Comparison of ENCODE assay signal across 13 cellular contexts in the genomic region with DNA sequence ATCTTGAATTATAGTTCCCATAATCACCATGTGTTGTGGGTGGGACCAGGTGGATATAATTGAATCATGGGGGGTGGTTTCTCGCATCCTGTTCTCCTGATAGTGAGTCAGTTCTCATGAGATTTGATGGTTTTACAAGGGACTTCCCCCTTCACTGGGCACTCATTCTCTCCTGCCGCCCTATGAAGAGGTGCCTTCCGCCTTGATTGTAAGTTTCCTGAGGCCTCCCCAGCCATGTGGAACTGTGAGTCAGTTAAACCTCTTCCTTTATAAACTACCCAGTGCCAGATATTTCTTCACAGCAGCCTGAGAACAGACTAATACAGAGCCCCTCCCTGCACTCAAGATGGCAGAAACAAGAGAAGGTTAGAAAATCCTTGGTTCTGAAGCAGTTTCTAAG. TPM values are rescaled to one million over a fixed set of nuclear protein-coding genes. Genes with fewer than 3 reads are reported as not detected.
DNase-seq lines count a peak whose midpoint lies in the region; ATAC-seq and TF ChIP-seq lines count a peak whose summit lies in the region.
"Had no signal": no experiment of that assay in that cellular context is flagged by ENCODE, and none has a peak within 500 bp of the region (broad histone marks: within the 10 kb centered on the region; RNA-seq: fewer than 3 reads in every experiment).

No MANE protein-coding gene starts in this region.

- TSS peak; percentile 37 for BruUV-seq in mammary epithelial cell (replicated peaks; lab: Mats Ljungman, UMichigan)

- H3K36me3 ChIP-seq in mammary epithelial cell (ENCODE audit: insufficient read depth, low read length) (peaks cover 8% of the 10 kb centered on the region), breast epithelium (peaks cover 11% of the 10 kb centered on the region)
- H3K36me3 ChIP-seq: right lobe of liver had no signal

- no peak overlapping the region for H3K4me2 ChIP-seq in mammary epithelial cell (ENCODE audit: insufficient read depth, low read depth, low read length)

- WGBS in mammary epithelial cell (ENCODE audit: low coverage, missing lambda C conversion rate): 93% methylated on average over 3 of the region's 3 CpGs

- H3K9me3 Mint-ChIP-seq in stimulated activated naive B cell treated with anti-CD40 and anti-IgM and Interleukin-4, amounts not matched to agents 10 μg/mL and 1 μg/mL and 100 μg/mL, for 72 hours: peaks cover 14 to 16% of the 10 kb centered on the region in 2 donors

- no peak overlapping the region for H3K9ac ChIP-seq in mammary epithelial cell (ENCODE audit: insufficient read depth, low read length)

- in situ Hi-C loops in mammary epithelial cell (cut with MboI; ENCODE audit: low sequenced_read_pairs in 2 of 2): loop anchor here in 1 of 2 donors (5.0 to 25.0 kb wide), 3 partner anchors 92 to 1152 kb away; a partner anchor contains a TSS

- H3K4me3 Mint-ChIP-seq in stimulated activated naive B cell treated with anti-CD40 and anti-IgM and Interleukin-4, amounts not matched to agents 10 μg/mL and 1 μg/mL and 100 μg/mL, for 72 hours: peak overlapping the region in 1 of 2 donors; percentile 21

- H3K4me3 ChIP-seq in mammary epithelial cell (replicated peaks in 1 of 3; ENCODE audit: insufficient read depth in 1 of 3, low read depth in 2 of 3, low read length in 3 of 3) (no peak overlapping the region), breast epithelium (no peak overlapping the region)
- H3K4me3 ChIP-seq: dorsolateral prefrontal cortex, right lobe of liver, suprapubic skin had no signal

- H3K4me1 ChIP-seq in mammary epithelial cell (ENCODE audit: insufficient read depth, low read length): peaks cover 17% of the 10 kb centered on the region
- H3K4me1 ChIP-seq in breast epithelium: no peaks in the 10 kb centered on the region
- no peaks in the 10 kb centered on the region for H3K4me1 ChIP-seq in foreskin keratinocyte
- H3K4me1 ChIP-seq: right lobe of liver had no signal

- dilution Hi-C loops in mammary epithelial cell (cut with HindIII; ENCODE audit: low sequenced_read_pairs): loop anchor here (5.0 to 10.0 kb wide), 4 partner anchors 47 to 1480 kb away; a partner anchor contains a TSS

- no peaks in the 10 kb centered on the region for H3K79me2 ChIP-seq in mammary epithelial cell (ENCODE audit: insufficient read depth, low read length)

- DNase-seq in mammary epithelial cell: peak; percentile 63
- no peak for DNase-seq in breast epithelium (ENCODE audit: low spot score in 2 of 2)
- DNase-seq in RPMI7951 (ENCODE audit: low read depth): peak; percentile 45
- peak; percentile 10 to 40 for DNase-seq in foreskin keratinocyte
- DNase-seq in stimulated activated naive B cell treated with anti-CD40 and anti-IgM and Interleukin-4, amounts not matched to agents 10 μg/mL and 1 μg/mL and 100 μg/mL, for 72 hours: peak; percentile 49
- no peak for DNase-seq in NCI-H2196 treated with DMSO at 0.1 percent for 48 hours (lab: John Stamatoyannopoulos, UW; ENCODE audit: unreplicated experiment)
- DNase-seq: dorsolateral prefrontal cortex, IMR-90, NCI-H226, right lobe of liver had no signal

- H3K27me3 ChIP-seq in mammary epithelial cell (ENCODE audit: insufficient read depth, low read length) (no peaks in the 10 kb centered on the region), breast epithelium (no peaks in the 10 kb centered on the region), foreskin keratinocyte (peaks cover 2% of the 10 kb centered on the region)
- H3K27me3 ChIP-seq: dorsolateral prefrontal cortex, right lobe of liver, suprapubic skin had no signal

- H3K27ac ChIP-seq in mammary epithelial cell (ENCODE audit: insufficient read depth, low read depth, low read length) (no peak overlapping the region), breast epithelium (no peak overlapping the region), foreskin keratinocyte (no peak overlapping the region)
- H3K27ac ChIP-seq: dorsolateral prefrontal cortex, right lobe of liver, suprapubic skin had no signal

- ATAC-seq in foreskin keratinocyte (peak; percentile 6), GM18861 (IDR thresholded peaks at IDR 0.05; ENCODE audit: unreplicated experiment) (no peak), GM21447 (IDR thresholded peaks at IDR 0.05; ENCODE audit: unreplicated experiment) (no peak)
- peak; percentile 76 to 78 for ATAC-seq in stimulated activated naive B cell treated with anti-CD40 and anti-IgM and Interleukin-4, amounts not matched to agents 10 μg/mL and 1 μg/mL and 100 μg/mL, for 72 hours (replicated peaks)
- ATAC-seq: right lobe of liver had no signal

- no peaks in the 10 kb centered on the region for H3K27me3 Mint-ChIP-seq in stimulated activated naive B cell treated with anti-CD40 and anti-IgM and Interleukin-4, amounts not matched to agents 10 μg/mL and 1 μg/mL and 100 μg/mL, for 72 hours

- H3K9me3 ChIP-seq in mammary epithelial cell (replicated peaks; ENCODE audit: insufficient read depth, low read length) (no peaks in the 10 kb centered on the region), breast epithelium (no peaks in the 10 kb centered on the region)
- H3K9me3 ChIP-seq: right lobe of liver, suprapubic skin had no signal

- peaks cover 12 to 16% of the 10 kb centered on the region in 2 donors for H3K4me1 Mint-ChIP-seq in stimulated activated naive B cell treated with anti-CD40 and anti-IgM and Interleukin-4, amounts not matched to agents 10 μg/mL and 1 μg/mL and 100 μg/mL, for 72 hours

- H4K20me1 ChIP-seq in mammary epithelial cell (ENCODE audit: insufficient read depth, low read length): no peaks in the 10 kb centered on the region

- peaks cover 30 to 32% of the 10 kb centered on the region in 2 donors for H3K36me3 Mint-ChIP-seq in stimulated activated naive B cell treated with anti-CD40 and anti-IgM and Interleukin-4, amounts not matched to agents 10 μg/mL and 1 μg/mL and 100 μg/mL, for 72 hours

- intact Hi-C loops in mammary epithelial cell (cut with micrococcal nuclease) (no loop called here), breast epithelium (cut with DNase I; ENCODE audit: low total_unique reads) (no loop called here)

- no peak for TF ChIP-seq CTCF in mammary epithelial cell (conservative IDR thresholded peaks at IDR 0.05 in 1 of 2, IDR thresholded peaks at IDR 0.05 in 1 of 2; ENCODE audit: extremely low read depth in 1 of 2, insufficient read depth in 1 of 2, low read depth in 1 of 2, low read length in 2 of 2)
- no peak for TF ChIP-seq CTCF in breast epithelium (IDR thresholded peaks at IDR 0.05)
- TF ChIP-seq CTCF in foreskin keratinocyte (conservative IDR thresholded peaks at IDR 0.05): no peak

- peak overlapping the region; percentile 90 for H3K27ac Mint-ChIP-seq in stimulated activated naive B cell treated with anti-CD40 and anti-IgM and Interleukin-4, amounts not matched to agents 10 μg/mL and 1 μg/mL and 100 μg/mL, for 72 hours

- CTCF ChIA-PET in mammary epithelial cell (lab: Charles Lee; ENCODE audit: low non-redundant PET): no interaction called here

- no peak overlapping the region for H2AFZ ChIP-seq in mammary epithelial cell (ENCODE audit: low read depth, low read length)

- TF ChIP-seq POLR2A in breast epithelium (IDR thresholded peaks at IDR 0.05): no peak

RNA-seq across cellular contexts. Expression of a gene that starts 26.4 kb away (rescaled TPM):
- total RNA-seq in mammary epithelial cell (100 to 1,000 TPM in 1 of 2 donors, 10 to 100 TPM in 1; 43.5 to 131 TPM), breast epithelium (10 to 100 TPM; 49.2 to 99.4 (median 97.5) TPM), foreskin keratinocyte (19.3 and 27.4 TPM in 2 replicates)
- polyA plus RNA-seq in mammary epithelial cell (51.9 TPM), foreskin keratinocyte (16.5 and 18.5 TPM in 2 replicates)
- polyA minus RNA-seq in mammary epithelial cell: 37.7 TPM
- 13.0 and 20.7 TPM in 2 replicates for total RNA-seq in RPMI7951 (2014; rRNA removed; shearing (Covaris generic))

RNA-seq across cellular contexts. Expression of a gene that starts 26.5 kb away (rescaled TPM):
- total RNA-seq in mammary epithelial cell (not detected), breast epithelium (not detected), foreskin keratinocyte (not detected in 2 replicates)
- polyA plus RNA-seq in mammary epithelial cell (not detected), foreskin keratinocyte (not detected in 2 replicates)
- not detected for polyA minus RNA-seq in mammary epithelial cell
- total RNA-seq in RPMI7951 (2014; rRNA removed; shearing (Covaris generic)): not detected in 2 replicates
- total RNA-seq: IMR-90, right lobe of liver, suprapubic skin had no signal
- polyA plus RNA-seq: IMR-90 had no signal

RNA-seq across cellular contexts. Expression of a gene that starts 34.2 kb away (rescaled TPM):
- total RNA-seq in mammary epithelial cell: 1 to 10 TPM in 1 of 2 donors, under 1 TPM in 1; 0.54 to 1.3 TPM
- polyA plus RNA-seq in mammary epithelial cell: 0.48 TPM
- polyA minus RNA-seq in mammary epithelial cell: not detected
- under 1 TPM in 2 of 3 donors, not detected in 1; under 0.01 to 0.59 TPM for total RNA-seq in breast epithelium
- under 0.01 TPM in 1 of 2 replicates, not detected in the other for total RNA-seq in RPMI7951 (2014; rRNA removed; shearing (Covaris generic))
- total RNA-seq in foreskin keratinocyte: 0.07 and 0.10 TPM in 2 replicates
- 0.06 and 0.10 TPM in 2 replicates for polyA plus RNA-seq in foreskin keratinocyte
- total RNA-seq: IMR-90, right lobe of liver had no signal
- polyA plus RNA-seq: IMR-90 had no signal

RNA-seq across cellular contexts. Expression of a gene that starts 48.7 kb away (rescaled TPM):
- not detected for total RNA-seq in mammary epithelial cell
- polyA plus RNA-seq in mammary epithelial cell: not detected
- not detected for polyA minus RNA-seq in mammary epithelial cell
- total RNA-seq in breast epithelium: under 1 TPM in 1 of 3 donors, not detected in 2; 0.33 TPM
- total RNA-seq in RPMI7951 (2014; rRNA removed; shearing (Covaris generic)): not detected in 2 replicates
- total RNA-seq in foreskin keratinocyte: not detected in 2 replicates
- polyA plus RNA-seq in foreskin keratinocyte: not detected in 2 replicates
- total RNA-seq: IMR-90, suprapubic skin had no signal
- polyA plus RNA-seq: IMR-90 had no signal

Comparison
In these comparisons a context has a peak if more than half of its experiments do, and no peak if none do; other contexts are left out.
1. DNase-seq: peak in mammary epithelial cell (single experiment), RPMI7951 (single experiment), foreskin keratinocyte (2 of 2) and stimulated activated naive B cell treated with anti-CD40 and anti-IgM and Interleukin-4, amounts not matched to agents 10 μg/mL and 1 μg/mL and 100 μg/mL, for 72 hours (single experiment); none in breast epithelium (0 of 2) and NCI-H2196 treated with DMSO at 0.1 percent for 48 hours (single experiment).
2. ATAC-seq: peak in foreskin keratinocyte (single experiment) and stimulated activated naive B cell treated with anti-CD40 and anti-IgM and Interleukin-4, amounts not matched to agents 10 μg/mL and 1 μg/mL and 100 μg/mL, for 72 hours (2 of 2); none in GM18861 (single experiment) and GM21447 (single experiment).